Comparison of ENCODE assay signal across 22 cellular contexts in the genomic region with DNA sequence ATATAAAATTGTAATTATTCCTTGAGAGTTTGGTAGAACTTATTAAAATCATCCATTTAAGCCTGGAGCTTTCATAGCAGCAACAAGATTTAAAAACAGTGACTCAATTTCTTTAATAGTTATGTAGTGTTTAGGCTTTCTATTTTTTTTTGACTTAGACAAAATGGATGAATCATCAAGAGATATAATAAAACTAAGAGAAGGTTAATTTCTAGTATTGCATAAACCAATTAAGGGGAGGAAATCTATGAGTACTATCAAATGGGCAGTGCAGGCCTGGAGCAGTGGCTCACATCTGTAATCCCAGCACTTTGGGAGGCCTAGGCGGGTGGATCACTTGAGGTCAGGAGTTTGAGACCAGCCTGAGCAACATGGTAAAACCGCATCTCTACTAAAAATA.
DNase-seq lines count a peak whose midpoint lies in the region; FAIRE-seq and TF ChIP-seq lines count a peak whose summit lies in the region.
"Had no signal": no experiment of that assay in that cellular context is flagged by ENCODE, and none has a peak within 500 bp of the region (broad histone marks: within the 10 kb centered on the region; RNA-seq: fewer than 3 reads in every experiment).

No MANE protein-coding gene starts in this region.

- no peaks in the 10 kb centered on the region for H3K36me3 Mint-ChIP-seq in activated CD4-positive, alpha-beta T cell treated with anti-CD3 and anti-CD28 coated beads, Interleukin-2, amount 10 ng/mL, durations not matched to agents 7 days and 5 days (ENCODE audit: low read depth)

- no peaks in the 10 kb centered on the region for H3K27me3 Mint-ChIP-seq in activated CD4-positive, alpha-beta T cell treated with anti-CD3 and anti-CD28 coated beads, Interleukin-2, amount 10 ng/mL, durations not matched to agents 7 days and 5 days
- H3K27me3 Mint-ChIP-seq: dendritic cell treated with granulocyte-macrophage colony-stimulating factor and Interleukin-4, amounts not matched to agents 40 ng/mL and 50 ng/mL, for 4 days had no signal

- peak; percentile 51 for DNase-seq in GM04503 (ENCODE audit: low read depth)
- DNase-seq in T1000 (lab: John Stamatoyannopoulos, UW) = peak; percentile 19
- peak; percentile 84 for DNase-seq in fibroblast of mammary gland (ENCODE audit: low read depth)
- peak; percentile 56 for DNase-seq in stromal cell of bone marrow (ENCODE audit: low read depth)
- DNase-seq in activated CD4-positive, alpha-beta T cell treated with anti-CD3 and anti-CD28 coated beads, Interleukin-2, amount 10 ng/mL, durations not matched to agents 7 days and 5 days = no peak
- no peak for DNase-seq in H54 (ENCODE audit: insufficient read length, low spot score)
- DNase-seq in frontal cortex (ENCODE audit: low spot score in 2 of 2) = no peak
- DNase-seq in stimulated activated CD4-positive, alpha-beta T cell treated with anti-CD3 and anti-CD28 coated beads, Interleukin-12 subunit alpha, Interleukin-12 subunit beta, amount 100 ng/mL, for 4 hours = no peak
- DNase-seq: activated CD4-positive, alpha-beta T cell treated with anti-CD3 and anti-CD28 coated beads, Interleukin-2, amount 50 U/mL, for 48 hours; activated naive CD4-positive, alpha-beta T cell treated with anti-CD3 and anti-CD28 coated beads for 36 hours; activated T-cell treated with anti-CD3 and anti-CD28 coated beads, Interleukin-2, amount 50 U/mL, for 24 hours; body of pancreas; COR-L47; GOT3; NCI-H1417; NCI-H526 treated with DMSO at 0.1 percent for 48 hours; retina; SHP77 treated with DMSO at 0.1 percent for 48 hours; T-helper 1 cell; WERI-Rb-1 had no signal

- POLR2A ChIA-PET in activated CD4-positive, alpha-beta T cell treated with anti-CD3 and anti-CD28 coated beads, Interleukin-2, amount 10 ng/mL, durations not matched to agents 7 days and 5 days (lab: Charles Lee) = no interaction called here

- TF ChIP-seq CTCF in fibroblast of mammary gland (conservative IDR thresholded peaks at IDR 0.05; ENCODE audit: control insufficient read depth, insufficient read depth, low read depth, low read length) = no peak

- no peak for TF ChIP-seq POLR2A in H54 (IDR thresholded peaks at IDR 0.05; ENCODE audit: low read depth, low read length)

- CTCF ChIA-PET in activated CD4-positive, alpha-beta T cell treated with anti-CD3 and anti-CD28 coated beads, Interleukin-2, amount 10 ng/mL, durations not matched to agents 7 days and 5 days (lab: Charles Lee) = interaction anchor here (0.7 kb wide), 1 partner anchor 192 kb away, joined by 4 read pairs; no protein-coding TSS in a partner anchor

- no peaks in the 10 kb centered on the region for H3K4me1 Mint-ChIP-seq in activated CD4-positive, alpha-beta T cell treated with anti-CD3 and anti-CD28 coated beads, Interleukin-2, amount 10 ng/mL, durations not matched to agents 7 days and 5 days

- no peak overlapping the region for H3K4me3 ChIP-seq in fibroblast of mammary gland (ENCODE audit: control insufficient read depth, low read depth, low read length)
- H3K4me3 ChIP-seq: body of pancreas had no signal

- FAIRE-seq in H54 (lab: Jason Lieb, UNC) = no peak
- FAIRE-seq in frontal cortex (lab: Jason Lieb, UNC) = no peak

- H3K27ac Mint-ChIP-seq in activated CD4-positive, alpha-beta T cell treated with anti-CD3 and anti-CD28 coated beads, Interleukin-2, amount 10 ng/mL, durations not matched to agents 7 days and 5 days = no peak overlapping the region
- H3K27ac Mint-ChIP-seq: activated naive CD4-positive, alpha-beta T cell treated with anti-CD3 and anti-CD28 coated beads for 36 hours; activated T-cell treated with anti-CD3 and anti-CD28 coated beads, Interleukin-2, amount 50 U/mL, for 24 hours; dendritic cell treated with granulocyte-macrophage colony-stimulating factor and Interleukin-4, amounts not matched to agents 40 ng/mL and 50 ng/mL, for 4 days had no signal

- H3K4me3 Mint-ChIP-seq in activated CD4-positive, alpha-beta T cell treated with anti-CD3 and anti-CD28 coated beads, Interleukin-2, amount 10 ng/mL, durations not matched to agents 7 days and 5 days = no peak overlapping the region
- H3K4me3 Mint-ChIP-seq: activated naive CD4-positive, alpha-beta T cell treated with anti-CD3 and anti-CD28 coated beads for 36 hours; activated T-cell treated with anti-CD3 and anti-CD28 coated beads, Interleukin-2, amount 50 U/mL, for 24 hours; dendritic cell treated with granulocyte-macrophage colony-stimulating factor and Interleukin-4, amounts not matched to agents 40 ng/mL and 50 ng/mL, for 4 days; neural crest cell had no signal

- H3K9me3 Mint-ChIP-seq in activated CD4-positive, alpha-beta T cell treated with anti-CD3 and anti-CD28 coated beads, Interleukin-2, amount 10 ng/mL, durations not matched to agents 7 days and 5 days = no peaks in the 10 kb centered on the region
- H3K9me3 Mint-ChIP-seq: activated naive CD4-positive, alpha-beta T cell treated with anti-CD3 and anti-CD28 coated beads for 36 hours; activated T-cell treated with anti-CD3 and anti-CD28 coated beads, Interleukin-2, amount 50 U/mL, for 24 hours; dendritic cell treated with granulocyte-macrophage colony-stimulating factor and Interleukin-4, amounts not matched to agents 40 ng/mL and 50 ng/mL, for 4 days had no signal

Comparison
In these comparisons a context has a peak if more than half of its experiments do, and no peak if none do; other contexts are left out.
1. DNase-seq: peak in GM04503 (single experiment), T1000 (single experiment), fibroblast of mammary gland (single experiment) and stromal cell of bone marrow (single experiment); none in activated CD4-positive, alpha-beta T cell treated with anti-CD3 and anti-CD28 coated beads, Interleukin-2, amount 10 ng/mL, durations not matched to agents 7 days and 5 days (single experiment), H54 (single experiment), frontal cortex (0 of 2) and stimulated activated CD4-positive, alpha-beta T cell treated with anti-CD3 and anti-CD28 coated beads, Interleukin-12 subunit alpha, Interleukin-12 subunit beta, amount 100 ng/mL, for 4 hours (single experiment).